In the genomic region with DNA sequence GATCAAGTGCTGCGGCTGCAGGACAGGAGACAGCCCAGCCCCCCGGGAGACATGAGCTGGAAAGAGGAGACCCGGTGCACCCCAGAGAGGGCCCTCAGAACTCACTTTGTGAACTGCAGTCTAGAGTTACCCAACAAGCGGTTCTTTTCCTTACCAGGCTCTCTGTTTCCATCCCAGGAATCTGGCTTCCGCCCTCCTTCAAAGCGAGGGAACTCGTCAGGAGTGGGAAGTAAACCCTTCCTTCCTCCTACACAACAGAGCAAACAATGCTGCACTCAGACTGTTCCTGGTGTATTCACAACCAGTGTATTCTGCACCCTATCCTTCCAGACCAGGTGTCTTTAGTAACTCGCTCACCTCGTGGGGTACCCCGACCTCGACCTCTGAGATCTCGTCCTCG, we compare ENCODE assay signal across 16 cellular contexts. TPM values are rescaled to one million over a fixed set of nuclear protein-coding genes. Genes with fewer than 3 reads are reported as not detected.
A peak's percentile ranks its signal among the peaks of the same experiment; 100 is the strongest.
DNase-seq lines count a peak whose midpoint lies in the region; ATAC-seq and TF ChIP-seq lines count a peak whose summit lies in the region.
"Had no signal": no experiment of that assay in that cellular context is flagged by ENCODE, and none has a peak within 500 bp of the region (broad histone marks: within the 10 kb centered on the region; RNA-seq: fewer than 3 reads in every experiment).

No MANE protein-coding gene starts in this region.

- no peak overlapping the region for H3K4me3 ChIP-seq in left ventricle myocardium inferior
- no peak overlapping the region for H3K4me3 ChIP-seq in heart right ventricle
- H3K4me3 ChIP-seq in SK-N-MC, result no peak overlapping the region
- H3K4me3 ChIP-seq in MM.1S (ENCODE audit: low read length), result no peak overlapping the region
- H3K4me3 ChIP-seq in OCI-LY7 (ENCODE audit: low read depth, low read length, poor library complexity, severe bottlenecking), result no peak overlapping the region
- H3K4me3 ChIP-seq: GM23248 had no signal

- no peak for TF ChIP-seq CTCF in left ventricle myocardium inferior (IDR thresholded peaks at IDR 0.05; ENCODE audit: borderline replicate concordance)
- TF ChIP-seq CTCF in heart right ventricle (IDR thresholded peaks at IDR 0.05), result no peak
- TF ChIP-seq CTCF in activated CD8-positive, alpha-beta T cell treated with anti-CD3 and anti-CD28 coated beads for 36 hours (IDR thresholded peaks at IDR 0.05), result no peak
- no peak for TF ChIP-seq CTCF in MM.1S (IDR thresholded peaks at IDR 0.05; ENCODE audit: low read length)
- no peak for TF ChIP-seq CTCF in OCI-LY7 (conservative IDR thresholded peaks at IDR 0.05; ENCODE audit: low read length)

- no peak overlapping the region for H3K27ac Mint-ChIP-seq in activated CD8-positive, alpha-beta T cell treated with anti-CD3 and anti-CD28 coated beads for 36 hours
- H3K27ac Mint-ChIP-seq: B cell; CD8-positive, alpha-beta T cell had no signal

- H3K36me3 Mint-ChIP-seq in activated CD8-positive, alpha-beta T cell treated with anti-CD3 and anti-CD28 coated beads for 36 hours (ENCODE audit: low read depth), result peaks cover 42% of the 10 kb centered on the region

- H3K9me3 ChIP-seq in left ventricle myocardium inferior (replicated peaks) (no peaks in the 10 kb centered on the region), heart right ventricle (no peaks in the 10 kb centered on the region), SK-N-MC (ENCODE audit: low read depth, low read length) (no peaks in the 10 kb centered on the region), MM.1S (replicated peaks; ENCODE audit: insufficient read depth, low read length) (no peaks in the 10 kb centered on the region), OCI-LY7 (ENCODE audit: low read length) (no peaks in the 10 kb centered on the region)

- H4K20me1 ChIP-seq in MM.1S (ENCODE audit: insufficient read depth, low read length) (no peaks in the 10 kb centered on the region), OCI-LY7 (ENCODE audit: insufficient read depth, low read length) (no peaks in the 10 kb centered on the region)

- POLR2A ChIA-PET in activated CD8-positive, alpha-beta T cell treated with anti-CD3 and anti-CD28 coated beads for 36 hours (lab: Charles Lee), result no interaction called here
- POLR2A ChIA-PET in OCI-LY7 (lab: Charles Lee), result no interaction called here

- no peaks in the 10 kb centered on the region for H3K9me3 Mint-ChIP-seq in activated CD8-positive, alpha-beta T cell treated with anti-CD3 and anti-CD28 coated beads for 36 hours
- H3K9me3 Mint-ChIP-seq: CD8-positive, alpha-beta T cell had no signal

- ATAC-seq in heart right ventricle, result no peak
- ATAC-seq in activated CD8-positive, alpha-beta T cell treated with anti-CD3 and anti-CD28 coated beads for 36 hours, result no peak
- ATAC-seq: CD8-positive, alpha-beta T cell had no signal

- H3K27ac ChIP-seq in left ventricle myocardium inferior (replicated peaks) (peak overlapping the region; percentile 37), heart right ventricle (no peak overlapping the region), SK-N-MC (peak overlapping the region; percentile 70), MM.1S (ENCODE audit: low read length) (no peak overlapping the region), OCI-LY7 (ENCODE audit: low read depth, low read length, poor library complexity, severe bottlenecking) (no peak overlapping the region)
- H3K27ac ChIP-seq: GM23248 had no signal

- intact Hi-C loops in left ventricle myocardium inferior (cut with micrococcal nuclease) (no loop called here), heart right ventricle (cut with DNase I) (loop anchor here in 4 of 10 donors (10.0 kb wide), 3 partner anchors 95 to 185 kb away; a partner anchor contains a TSS), OCI-LY7 (cut with micrococcal nuclease; ENCODE audit: unreplicated experiment) (no loop called here)
- intact Hi-C loops in activated CD8-positive, alpha-beta T cell treated with anti-CD3 and anti-CD28 coated beads for 36 hours (cut with micrococcal nuclease), result no loop called here

- CTCF ChIA-PET in activated CD8-positive, alpha-beta T cell treated with anti-CD3 and anti-CD28 coated beads for 36 hours (lab: Charles Lee), result interaction anchor here (1.3 kb wide), 1 partner anchor 118 kb away, joined by 3 read pairs; no protein-coding TSS in a partner anchor
- CTCF ChIA-PET in OCI-LY7 (lab: Charles Lee; ENCODE audit: unreplicated experiment), result no interaction called here

- H3K4me1 Mint-ChIP-seq in activated CD8-positive, alpha-beta T cell treated with anti-CD3 and anti-CD28 coated beads for 36 hours (ENCODE audit: low read depth), result peaks cover 13% of the 10 kb centered on the region

- H3K9ac ChIP-seq in SK-N-MC (ENCODE audit: insufficient read length) (no peak overlapping the region), MM.1S (ENCODE audit: low read length) (no peak overlapping the region)
- H3K9ac ChIP-seq: GM23248 had no signal

- no peaks in the 10 kb centered on the region for H3K9me2 ChIP-seq in MM.1S (replicated peaks; ENCODE audit: insufficient read depth, low read length)
- no peaks in the 10 kb centered on the region for H3K9me2 ChIP-seq in OCI-LY7 (ENCODE audit: insufficient read depth, low read length)

- BruUV-seq in OCI-LY7 (replicated peaks; lab: Mats Ljungman, UMichigan), result no TSS peak

- DNase-seq in left ventricle myocardium inferior (no peak), heart right ventricle (no peak), SK-N-MC (ENCODE audit: low read depth, low spot score) (no peak), left kidney (ENCODE audit: low read depth, low spot score) (peak; percentile 48), MM.1S (no peak), OCI-LY7 (ENCODE audit: low spot score) (no peak)
- no peak for DNase-seq in activated CD8-positive, alpha-beta T cell treated with anti-CD3 and anti-CD28 coated beads for 36 hours
- DNase-seq: C1 segment of cervical spinal cord; CD8-positive, alpha-beta T cell; COR-L47; DMS153; DMS79 treated with DMSO at 0.1 percent for 48 hours; EL; GM23248; H7 had no signal

- no peaks in the 10 kb centered on the region for H3K27me3 Mint-ChIP-seq in activated CD8-positive, alpha-beta T cell treated with anti-CD3 and anti-CD28 coated beads for 36 hours
- H3K27me3 Mint-ChIP-seq: B cell had no signal

- H3K4me2 ChIP-seq in MM.1S (ENCODE audit: low read depth, low read length) (no peak overlapping the region), OCI-LY7 (ENCODE audit: low read length) (no peak overlapping the region)

- H3K79me2 ChIP-seq in MM.1S (ENCODE audit: low read length), result peaks cover 12% of the 10 kb centered on the region; the same call in 1 of the 2 replicates
- peaks cover 7% of the 10 kb centered on the region; the same call in 1 of the 2 replicates for H3K79me2 ChIP-seq in OCI-LY7 (ENCODE audit: insufficient read depth, low read depth, low read length)

- H3K36me3 ChIP-seq in left ventricle myocardium inferior (peaks cover 60% of the 10 kb centered on the region), heart right ventricle (peaks cover 0 to 94% (median 31%) of the 10 kb centered on the region in 9 donors), SK-N-MC (ENCODE audit: insufficient read depth, low read length) (peaks cover 60% of the 10 kb centered on the region), MM.1S (replicated peaks; ENCODE audit: insufficient read depth, low read length) (no peaks in the 10 kb centered on the region), OCI-LY7 (ENCODE audit: insufficient read depth, low read length) (peaks cover 84% of the 10 kb centered on the region)

- H3K4me1 ChIP-seq in left ventricle myocardium inferior, result peaks cover 55% of the 10 kb centered on the region
- H3K4me1 ChIP-seq in heart right ventricle, result peaks cover 0 to 25% (median 11%) of the 10 kb centered on the region in 9 donors
- H3K4me1 ChIP-seq in MM.1S (ENCODE audit: low read length), result peaks cover 11% of the 10 kb centered on the region
- no peaks in the 10 kb centered on the region for H3K4me1 ChIP-seq in OCI-LY7 (ENCODE audit: insufficient read depth, low read length, poor library complexity, severe bottlenecking)

- WGBS in heart right ventricle, 2 donors, result 87 to 92% methylated on average over 13 of the region's 13 CpGs

- no peak overlapping the region for H3K4me3 Mint-ChIP-seq in activated CD8-positive, alpha-beta T cell treated with anti-CD3 and anti-CD28 coated beads for 36 hours
- H3K4me3 Mint-ChIP-seq: B cell; CD8-positive, alpha-beta T cell had no signal

- H3F3A ChIP-seq in MM.1S (ENCODE audit: insufficient read depth, low read length), result peaks cover 15% of the 10 kb centered on the region

- H3K27me3 ChIP-seq in left ventricle myocardium inferior (ENCODE audit: low read depth), result no peaks in the 10 kb centered on the region
- H3K27me3 ChIP-seq in heart right ventricle, result no peaks in the 10 kb centered on the region
- H3K27me3 ChIP-seq in MM.1S (replicated peaks; ENCODE audit: insufficient read depth, low read length), result no peaks in the 10 kb centered on the region

- H2AFZ ChIP-seq in MM.1S (ENCODE audit: low read length) (no peak overlapping the region), OCI-LY7 (ENCODE audit: low read length) (no peak overlapping the region)
- H2AFZ ChIP-seq: GM23248 had no signal

RNA-seq across cellular contexts. Expression of a gene that starts 8.0 kb away (rescaled TPM):
- total RNA-seq in left ventricle myocardium inferior (2.9 TPM), heart right ventricle (1 to 10 TPM; 2.2 to 4.0 (median 3.4) TPM), OCI-LY7 (2022) (7.6 and 9.4 TPM in 2 replicates)
- polyA plus RNA-seq in heart right ventricle, result 1 to 10 TPM; 2.8 to 5.6 TPM
- 1 to 10 TPM; 3.9 to 4.4 TPM for total RNA-seq in activated CD8-positive, alpha-beta T cell treated with anti-CD3 and anti-CD28 coated beads for 36 hours
- total RNA-seq in OCI-LY7 (2014; rRNA removed; shearing (Covaris generic)), result 11.0 and 14.3 TPM in 2 replicates
- polyA plus RNA-seq: GM23248 had no signal

RNA-seq across cellular contexts. Expression of a gene that starts 34.0 kb away (rescaled TPM):
- 173 TPM for total RNA-seq in left ventricle myocardium inferior
- 100 to 1,000 TPM; 150 to 285 (median 160) TPM for total RNA-seq in heart right ventricle
- polyA plus RNA-seq in heart right ventricle, result 100 to 1,000 TPM; 148 to 687 TPM
- total RNA-seq in activated CD8-positive, alpha-beta T cell treated with anti-CD3 and anti-CD28 coated beads for 36 hours, result 10 to 100 TPM; 22.1 to 23.6 TPM
- 0.44 and 1.6 TPM in 2 replicates for total RNA-seq in OCI-LY7 (2014; rRNA removed; shearing (Covaris generic))
- total RNA-seq in OCI-LY7 (2022), result 24.4 and 24.9 TPM in 2 replicates

Comparison
In these comparisons a context has a peak if more than half of its experiments do, and no peak if none do; other contexts are left out.
1. H3K27ac ChIP-seq: peak in left ventricle myocardium inferior (single experiment) and SK-N-MC (single experiment); none in heart right ventricle (0 of 10), MM.1S (single experiment) and OCI-LY7 (single experiment).